Comparison of ENCODE assay signal across 8 cellular contexts in the genomic region with DNA sequence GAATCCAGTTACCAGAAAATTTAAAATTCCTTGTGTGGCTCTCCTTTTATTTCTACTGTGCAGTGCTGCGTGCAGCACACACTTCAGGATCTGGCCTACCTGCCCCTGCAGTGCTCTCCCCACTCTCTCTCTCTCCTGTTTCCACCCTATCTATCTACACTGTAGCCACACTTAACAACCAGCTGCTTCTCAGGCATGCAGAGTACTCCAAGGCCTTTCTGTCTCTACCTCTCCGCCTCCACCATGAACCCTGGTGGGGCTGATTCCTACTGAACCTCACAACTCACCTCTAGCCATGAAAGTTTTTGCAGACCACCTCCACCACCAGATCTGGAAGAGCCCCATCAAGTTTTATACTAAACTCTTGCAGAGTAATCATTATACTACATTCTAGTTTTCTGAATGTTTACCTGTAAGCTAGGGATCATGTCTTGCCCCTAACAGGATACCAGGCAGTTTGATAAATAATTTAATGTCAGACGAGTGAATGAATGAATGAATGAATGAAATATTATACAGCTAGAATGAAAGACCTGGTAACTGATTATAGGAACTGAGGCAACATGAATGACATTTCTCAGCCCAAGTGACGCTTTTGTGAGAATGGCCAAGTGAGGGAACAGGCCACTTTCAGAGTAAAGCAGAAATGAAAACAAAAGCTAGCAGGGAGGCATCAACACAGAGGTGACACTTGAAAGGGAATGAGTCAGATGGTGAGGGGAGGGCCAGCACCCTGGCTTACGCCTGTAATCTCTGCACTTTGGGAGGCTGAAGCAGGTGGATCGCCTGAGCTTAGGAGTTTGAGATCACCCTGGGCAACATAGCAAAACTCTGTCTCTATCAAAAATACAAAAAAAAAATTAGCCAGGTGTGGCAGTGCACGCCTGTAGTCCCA.
A peak's percentile ranks its signal among the peaks of the same experiment; 100 is the strongest.
DNase-seq lines count a peak whose midpoint lies in the region; ATAC-seq and TF ChIP-seq lines count a peak whose summit lies in the region.

No MANE protein-coding gene starts in this region.

- H3K4me3 ChIP-seq in OCI-LY7 (ENCODE audit: low read depth, low read length, poor library complexity, severe bottlenecking), result no peak overlapping the region
- no peak overlapping the region for H3K4me3 ChIP-seq in HAP-1

- DNase-seq in stimulated activated CD4-positive, alpha-beta T cell treated with anti-CD3 and anti-CD28 coated beads, Interleukin-15, amount 100 ng/mL, for 48 hours (ENCODE audit: low read depth in 2 of 2), result peak; percentile 43 to 51
- no peak for DNase-seq in OCI-LY7 (ENCODE audit: low spot score)
- DNase-seq in amygdala (lab: John Stamatoyannopoulos, UW), result no peak
- no peak for DNase-seq in SK-N-DZ (ENCODE audit: low spot score)
- no peak for DNase-seq in HAP-1 (ENCODE audit: low spot score in 2 of 2)

- no peaks in the 10 kb centered on the region for H3K79me2 ChIP-seq in OCI-LY7 (ENCODE audit: insufficient read depth, low read depth, low read length)

- no peaks in the 10 kb centered on the region for H3K9me3 ChIP-seq in OCI-LY7 (ENCODE audit: low read length)
- H3K9me3 ChIP-seq in HAP-1, result no peaks in the 10 kb centered on the region

- CTCF ChIA-PET in OCI-LY7 (lab: Charles Lee; ENCODE audit: unreplicated experiment), result no interaction called here

- no peak overlapping the region for H3K4me2 ChIP-seq in OCI-LY7 (ENCODE audit: low read length)

- ATAC-seq in GM18907 (IDR thresholded peaks at IDR 0.05; ENCODE audit: unreplicated experiment), result peak; percentile 97
- ATAC-seq in HG02623 (IDR thresholded peaks at IDR 0.05; ENCODE audit: unreplicated experiment), result peak; percentile 86
- ATAC-seq in activated CD4-positive, CD25-positive, alpha-beta regulatory T cell treated with anti-CD3 and anti-CD28 coated beads, Interleukin-2, amount 50 U/mL, for 24 hours, result peak; percentile 100

- no peak for TF ChIP-seq CTCF in OCI-LY7 (conservative IDR thresholded peaks at IDR 0.05; ENCODE audit: low read length)

- POLR2A ChIA-PET in OCI-LY7 (lab: Charles Lee), result no interaction called here

- no peak overlapping the region for H2AFZ ChIP-seq in OCI-LY7 (ENCODE audit: low read length)

- no TSS peak for BruUV-seq in OCI-LY7 (replicated peaks; lab: Mats Ljungman, UMichigan)

- in situ Hi-C loops in HAP-1 (cut with MboI; ENCODE audit: low sequenced_read_pairs), result no loop called here

- no peaks in the 10 kb centered on the region for H3K36me3 ChIP-seq in OCI-LY7 (ENCODE audit: insufficient read depth, low read length)
- no peaks in the 10 kb centered on the region for H3K36me3 ChIP-seq in HAP-1 (replicated peaks)

- H3K27ac ChIP-seq in OCI-LY7 (ENCODE audit: low read depth, low read length, poor library complexity, severe bottlenecking), result no peak overlapping the region

- 0 out of 2 replicates have a peak, but pooled peaks cover 4% of the 10 kb centered on the region for H4K20me1 ChIP-seq in OCI-LY7 (ENCODE audit: insufficient read depth, low read length)

- no peaks in the 10 kb centered on the region for H3K9me2 ChIP-seq in OCI-LY7 (ENCODE audit: insufficient read depth, low read length)

- no peaks in the 10 kb centered on the region for H3K27me3 ChIP-seq in HAP-1 (ENCODE audit: low read depth)

- intact Hi-C loops in OCI-LY7 (cut with micrococcal nuclease; ENCODE audit: unreplicated experiment), result no loop called here

- H3K4me1 ChIP-seq in OCI-LY7 (ENCODE audit: insufficient read depth, low read length, poor library complexity, severe bottlenecking) (peaks cover 14% of the 10 kb centered on the region), HAP-1 (no peaks in the 10 kb centered on the region)

Comparison
In these comparisons a context has a peak if more than half of its experiments do, and no peak if none do; other contexts are left out.
1. DNase-seq: peak in stimulated activated CD4-positive, alpha-beta T cell treated with anti-CD3 and anti-CD28 coated beads, Interleukin-15, amount 100 ng/mL, for 48 hours (2 of 2); none in OCI-LY7 (single experiment), amygdala (0 of 56), SK-N-DZ (single experiment) and HAP-1 (0 of 2).
2. Peak in every context shown above with its lines, with median percentiles within 50 percentile points of each other: ATAC-seq.